ENCODE assay signal across 8 cellular contexts in the genomic region with DNA sequence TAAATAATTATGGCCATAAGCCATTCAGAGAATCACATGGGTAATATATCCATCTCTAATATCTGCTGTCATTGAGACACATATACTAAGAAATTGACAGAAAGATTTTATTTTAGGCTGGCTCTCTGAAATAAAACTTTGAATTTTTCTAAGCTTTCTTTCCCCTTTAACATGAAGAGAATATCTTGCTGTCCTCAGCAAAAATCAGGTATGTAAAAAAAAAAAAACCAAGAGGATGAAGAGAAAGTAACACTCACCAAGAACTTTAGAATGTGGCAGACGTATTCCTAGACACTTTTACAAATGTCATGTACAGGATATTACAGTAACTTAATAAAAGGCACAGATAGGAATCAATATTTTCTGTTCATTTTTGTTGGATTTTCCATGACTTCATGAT.
"Had no signal": no experiment of that assay in that cellular context is flagged by ENCODE, and none has a peak within 500 bp of the region (broad histone marks: within the 10 kb centered on the region; RNA-seq: fewer than 3 reads in every experiment).

No MANE protein-coding gene starts in this region.

- ATAC-seq: GM23338 had no signal

- FAIRE-seq: H1, H54 had no signal

- H3K9ac ChIP-seq: KMS-11 had no signal

- H3K4me2 ChIP-seq: GM23338, KMS-11 had no signal

- DNase-seq: H9, HCEC 1CT, KBM-7 had no signal

- H3K4me3 ChIP-seq: GM23338 had no signal

- H2AFZ ChIP-seq: GM23338 had no signal

- H3K27ac ChIP-seq: HL-60, KMS-11 had no signal
